In the genomic region with DNA sequence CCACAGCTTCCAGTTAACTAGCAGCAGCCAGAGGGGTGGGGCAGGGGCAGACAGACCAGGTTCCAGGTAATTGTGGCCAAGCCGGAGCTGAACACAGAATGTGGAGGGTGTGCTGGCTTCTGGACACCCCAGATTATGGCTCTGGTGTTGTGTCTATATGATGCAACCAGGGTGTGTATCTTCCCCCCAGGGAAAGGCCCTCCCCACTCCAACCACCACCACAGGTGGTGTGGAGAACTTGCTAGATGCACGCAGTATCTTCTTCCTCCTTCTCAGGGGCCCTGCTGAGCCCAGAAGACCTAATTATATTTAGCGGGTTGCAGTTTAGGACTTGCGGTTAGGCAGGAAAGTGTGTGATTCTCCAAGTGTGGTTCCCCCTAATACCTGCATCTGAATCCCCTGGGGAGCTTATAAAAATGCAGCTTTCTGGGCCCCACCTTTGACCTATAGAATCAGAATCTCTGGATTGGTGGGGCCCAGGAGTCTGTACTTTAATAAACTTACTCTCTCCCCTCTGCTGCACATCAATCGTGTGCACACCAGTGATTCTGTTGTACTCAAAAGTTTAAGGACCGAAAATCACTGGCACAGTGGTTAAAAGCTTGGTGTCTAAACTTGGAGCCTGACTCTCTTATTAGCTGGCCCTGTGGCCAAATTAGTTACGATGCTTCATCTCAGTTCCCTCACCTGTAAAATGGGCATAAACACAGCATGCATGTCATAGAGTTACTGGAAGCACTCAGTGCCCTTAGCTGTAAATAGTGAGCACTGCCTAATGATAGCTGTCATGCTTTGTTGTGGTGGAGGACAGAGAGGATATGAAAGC, we compare ENCODE assay signal across 9 cellular contexts.
A peak's percentile ranks its signal among the peaks of the same experiment; 100 is the strongest.
DNase-seq lines count a peak whose midpoint lies in the region; ATAC-seq and TF ChIP-seq lines count a peak whose summit lies in the region.
"Had no signal": no experiment of that assay in that cellular context is flagged by ENCODE, and none has a peak within 500 bp of the region (broad histone marks: within the 10 kb centered on the region; RNA-seq: fewer than 3 reads in every experiment).

No MANE protein-coding gene starts in this region.

- H3K9me3 Mint-ChIP-seq in naive B cell, result peaks cover 0 to 4% (median 0%) of the 10 kb centered on the region in 7 donors

- peaks cover 0 to 7% (median 5%) of the 10 kb centered on the region in 3 donors for H3K27me3 Mint-ChIP-seq in naive B cell

- H3K4me1 ChIP-seq in upper lobe of right lung, result no peaks in the 10 kb centered on the region

- no peaks in the 10 kb centered on the region for H3K36me3 Mint-ChIP-seq in naive B cell

- CTCF ChIA-PET in RWPE1 (lab: Yijun Ruan, JAX), result no interaction called here

- no peak for TF ChIP-seq CTCF in RWPE1 (conservative IDR thresholded peaks at IDR 0.05; ENCODE audit: low read depth)
- no peak for TF ChIP-seq CTCF in upper lobe of right lung (IDR thresholded peaks at IDR 0.05)

- no peaks in the 10 kb centered on the region for H3K27me3 ChIP-seq in upper lobe of right lung

- H3K4me3 ChIP-seq in Jurkat, Clone E6-1 (ENCODE audit: low read length), result no peak overlapping the region
- H3K4me3 ChIP-seq in upper lobe of right lung, result no peak overlapping the region

- peak overlapping the region; percentile 33 to 90 (median 81) for H3K4me3 Mint-ChIP-seq in naive B cell

- H3K4me1 Mint-ChIP-seq in naive B cell, result peaks cover 59 to 74% (median 63%) of the 10 kb centered on the region in 3 donors

- H3K9me3 ChIP-seq in upper lobe of right lung, result no peaks in the 10 kb centered on the region

- H3K36me3 ChIP-seq in upper lobe of right lung, result no peaks in the 10 kb centered on the region

- POLR2A ChIA-PET in RWPE1 (lab: Yijun Ruan, JAX; ENCODE audit: low non-redundant PET), result no interaction called here

- peak; percentile 64 for DNase-seq in Jurkat, Clone E6-1 (ENCODE audit: low read depth, low spot score)
- DNase-seq in naive B cell (peak; percentile 92), RWPE1 (ENCODE audit: low spot score) (no peak), cardiac septum (ENCODE audit: low spot score) (no peak), NCI-H2029 treated with DMSO at 0.1 percent for 48 hours (lab: John Stamatoyannopoulos, UW) (no peak), upper lobe of right lung (no peak)
- DNase-seq: NCI-H446 treated with DMSO at 0.1 percent for 48 hours had no signal

- ATAC-seq in GM18870 (IDR thresholded peaks at IDR 0.05; ENCODE audit: unreplicated experiment) (peak; percentile 86), HG02623 (IDR thresholded peaks at IDR 0.05; ENCODE audit: unreplicated experiment) (peak; percentile 84), naive B cell (ENCODE audit: low read depth in 2 of 2) (peak; percentile 89 to 92), upper lobe of right lung (no peak)

- H3K27ac ChIP-seq in RWPE1, result no peak overlapping the region
- H3K27ac ChIP-seq in upper lobe of right lung, result no peak overlapping the region

- intact Hi-C loops in cardiac septum (cut with DNase I) (no loop called here), upper lobe of right lung (cut with DNase I) (no loop called here)

- peak overlapping the region; percentile 86 to 100 (median 98) for H3K27ac Mint-ChIP-seq in naive B cell

Comparison
In these comparisons a context has a peak if more than half of its experiments do, and no peak if none do; other contexts are left out.
1. DNase-seq: peak in Jurkat, Clone E6-1 (single experiment) and naive B cell (single experiment); none in RWPE1 (single experiment), cardiac septum (single experiment), NCI-H2029 treated with DMSO at 0.1 percent for 48 hours (single experiment) and upper lobe of right lung (single experiment).